26 cellular contexts compared by ENCODE assay signal in genomic region chr3:48415251-48415953, GRCh38. TPM values are rescaled to one million over a fixed set of nuclear protein-coding genes. Genes with fewer than 3 reads are reported as not detected.
DNase-seq lines count a peak whose midpoint lies in the region; ATAC-seq and TF ChIP-seq lines count a peak whose summit lies in the region.
"Had no signal": no experiment of that assay in that cellular context is flagged by ENCODE, and none has a peak within 500 bp of the region (broad histone marks: within the 10 kb centered on the region; RNA-seq: fewer than 3 reads in every experiment).

No MANE protein-coding gene starts in this region.

- H3K36me3 Mint-ChIP-seq in neural crest cell (ENCODE audit: low read depth), result peaks cover 2% of the 10 kb centered on the region
- H3K36me3 Mint-ChIP-seq: activated naive CD4-positive, alpha-beta T cell treated with anti-CD3 and anti-CD28 coated beads, Interleukin-2, amount 50 U/mL, for 72 hours; CD4-positive, CD25-positive, alpha-beta regulatory T cell; stimulated activated naive B cell treated with anti-CD40 and anti-IgM and Interleukin-4, amounts not matched to agents 10 μg/mL and 1 μg/mL and 100 μg/mL, for 72 hours had no signal

- H3K4me3 Mint-ChIP-seq in neural crest cell, result no peak overlapping the region
- H3K4me3 Mint-ChIP-seq: activated CD8-positive, alpha-beta T cell treated with anti-CD3 and anti-CD28 coated beads for 36 hours; activated T-cell treated with anti-CD3 and anti-CD28 coated beads, Interleukin-2, amount 50 U/mL, for 72 hours; CD4-positive, CD25-positive, alpha-beta regulatory T cell; nephron; stimulated activated naive B cell treated with anti-CD40 and anti-IgM and Interleukin-4, amounts not matched to agents 10 μg/mL and 1 μg/mL and 100 μg/mL, for 72 hours had no signal

- no peaks in the 10 kb centered on the region for H3K27me3 ChIP-seq in DOHH2 (ENCODE audit: control insufficient read depth, low read length)
- H3K27me3 ChIP-seq in tibial nerve, result no peaks in the 10 kb centered on the region
- H3K27me3 ChIP-seq in BE2C, result no peaks in the 10 kb centered on the region
- H3K27me3 ChIP-seq: breast epithelium, heart left ventricle had no signal

- no peaks in the 10 kb centered on the region for H3K79me2 ChIP-seq in DOHH2 (ENCODE audit: control insufficient read depth, low read length)

- no peak overlapping the region for H3K27ac Mint-ChIP-seq in neural crest cell (ENCODE audit: unreplicated experiment)
- H3K27ac Mint-ChIP-seq: activated CD8-positive, alpha-beta T cell treated with anti-CD3 and anti-CD28 coated beads for 36 hours; activated naive CD4-positive, alpha-beta T cell treated with anti-CD3 and anti-CD28 coated beads, Interleukin-2, amount 50 U/mL, for 72 hours; activated T-cell treated with anti-CD3 and anti-CD28 coated beads, Interleukin-2, amount 50 U/mL, for 72 hours; CD4-positive, CD25-positive, alpha-beta regulatory T cell; nephron; stimulated activated naive B cell treated with anti-CD40 and anti-IgM and Interleukin-4, amounts not matched to agents 10 μg/mL and 1 μg/mL and 100 μg/mL, for 72 hours had no signal

- H3K36me3 ChIP-seq in DOHH2 (ENCODE audit: control insufficient read depth, low read length) (no peaks in the 10 kb centered on the region), tibial nerve (peaks cover 6 to 100% (median 11%) of the 10 kb centered on the region in 3 donors), BE2C (no peaks in the 10 kb centered on the region)

- no peaks in the 10 kb centered on the region for H3K9me3 Mint-ChIP-seq in neural crest cell
- H3K9me3 Mint-ChIP-seq: activated CD8-positive, alpha-beta T cell treated with anti-CD3 and anti-CD28 coated beads for 36 hours; activated naive CD4-positive, alpha-beta T cell treated with anti-CD3 and anti-CD28 coated beads, Interleukin-2, amount 50 U/mL, for 72 hours; activated T-cell treated with anti-CD3 and anti-CD28 coated beads, Interleukin-2, amount 50 U/mL, for 72 hours; nephron; stimulated activated naive B cell treated with anti-CD40 and anti-IgM and Interleukin-4, amounts not matched to agents 10 μg/mL and 1 μg/mL and 100 μg/mL, for 72 hours had no signal

- no peaks in the 10 kb centered on the region for H3K9me2 ChIP-seq in DOHH2 (replicated peaks; ENCODE audit: control insufficient read depth, low read length)

- no peaks in the 10 kb centered on the region for H4K20me1 ChIP-seq in DOHH2 (ENCODE audit: control insufficient read depth, insufficient read depth, low read depth, low read length)

- H3K4me3 ChIP-seq in DOHH2 (ENCODE audit: low read length) (no peak overlapping the region), NB4 (ENCODE audit: low read depth, low read length) (no peak overlapping the region), tibial nerve (no peak overlapping the region), BE2C (ENCODE audit: low read depth, low read length) (no peak overlapping the region)
- H3K4me3 ChIP-seq: breast epithelium, heart left ventricle had no signal

- TF ChIP-seq POLR2A in NB4 (IDR thresholded peaks at IDR 0.05; ENCODE audit: extremely low read depth, insufficient read length), result no peak
- no peak for TF ChIP-seq POLR2A in tibial nerve (IDR thresholded peaks at IDR 0.05)

- intact Hi-C loops in left colon (cut with DNase I, micrococcal nuclease), result no loop called here

- no peaks in the 10 kb centered on the region for H3K9me3 ChIP-seq in DOHH2 (ENCODE audit: control insufficient read depth, insufficient read depth, low read length)
- no peaks in the 10 kb centered on the region for H3K9me3 ChIP-seq in tibial nerve
- H3K9me3 ChIP-seq in BE2C, result no peaks in the 10 kb centered on the region
- H3K9me3 ChIP-seq: breast epithelium, heart left ventricle had no signal

- DNase-seq in NB4 (ENCODE audit: low read depth) (no peak), neural crest cell (ENCODE audit: low read depth, low spot score) (no peak), NCI-H187 (lab: John Stamatoyannopoulos, UW) (no peak), tibial nerve (ENCODE audit: low spot score in 2 of 2) (no peak), BE2C (no peak), left colon (no peak)
- DNase-seq: activated CD4-positive, CD25-positive, alpha-beta regulatory T cell; activated CD8-positive, alpha-beta T cell treated with anti-CD3 and anti-CD28 coated beads for 36 hours; activated T-cell treated with anti-CD3 and anti-CD28 coated beads, Interleukin-2, amount 50 U/mL, for 72 hours; CD4-positive, CD25-positive, alpha-beta regulatory T cell; DMS79 treated with DMSO at 0.1 percent for 48 hours; KG1; NCI-H1048; NCI-H2107; NCI-H526 treated with DMSO at 0.1 percent for 48 hours; stimulated activated naive B cell treated with anti-CD40 and anti-IgM and Interleukin-4, amounts not matched to agents 10 μg/mL and 1 μg/mL and 100 μg/mL, for 72 hours; T-helper 2 cell had no signal

- no peak for ATAC-seq in left colon
- ATAC-seq: activated CD8-positive, alpha-beta T cell treated with anti-CD3 and anti-CD28 coated beads for 36 hours; activated naive CD4-positive, alpha-beta T cell treated with anti-CD3 and anti-CD28 coated beads, Interleukin-2, amount 50 U/mL, for 72 hours; activated T-cell treated with anti-CD3 and anti-CD28 coated beads, Interleukin-2, amount 50 U/mL, for 72 hours; heart left ventricle; stimulated activated naive B cell treated with anti-CD40 and anti-IgM and Interleukin-4, amounts not matched to agents 10 μg/mL and 1 μg/mL and 100 μg/mL, for 72 hours had no signal

- TF ChIP-seq CTCF in DOHH2 (IDR thresholded peaks at IDR 0.05; ENCODE audit: low read depth, low read length, poor library complexity, severe bottlenecking) (peak; percentile 21), NB4 (IDR thresholded peaks at IDR 0.05; ENCODE audit: low read depth, low read length) (peak; percentile 4), neural crest cell (conservative IDR thresholded peaks at IDR 0.05) (peak; percentile 14), tibial nerve (IDR thresholded peaks at IDR 0.05) (no peak), BE2C (IDR thresholded peaks at IDR 0.05; ENCODE audit: low read depth, low read length) (no peak)

- TF ChIP-seq EP300 in tibial nerve (IDR thresholded peaks at IDR 0.05), result no peak

- no peaks in the 10 kb centered on the region for H3K4me1 Mint-ChIP-seq in neural crest cell
- H3K4me1 Mint-ChIP-seq: CD4-positive, CD25-positive, alpha-beta regulatory T cell; nephron; stimulated activated naive B cell treated with anti-CD40 and anti-IgM and Interleukin-4, amounts not matched to agents 10 μg/mL and 1 μg/mL and 100 μg/mL, for 72 hours had no signal

- H3K4me2 ChIP-seq in DOHH2 (ENCODE audit: low read length), result no peak overlapping the region

- H3K27ac ChIP-seq in DOHH2 (ENCODE audit: low read depth, low read length) (no peak overlapping the region), cingulate gyrus (ENCODE audit: low read depth, low read length) (peak overlapping the region; percentile 51), tibial nerve (peak overlapping the region in 1 of 4 donors; percentile 62)
- H3K27ac ChIP-seq: breast epithelium had no signal

- H3K27me3 Mint-ChIP-seq in neural crest cell (ENCODE audit: low read depth), result no peaks in the 10 kb centered on the region
- H3K27me3 Mint-ChIP-seq: activated CD8-positive, alpha-beta T cell treated with anti-CD3 and anti-CD28 coated beads for 36 hours; CD4-positive, CD25-positive, alpha-beta regulatory T cell; stimulated activated naive B cell treated with anti-CD40 and anti-IgM and Interleukin-4, amounts not matched to agents 10 μg/mL and 1 μg/mL and 100 μg/mL, for 72 hours had no signal

- no peaks in the 10 kb centered on the region for H3F3A ChIP-seq in DOHH2 (ENCODE audit: control insufficient read depth, insufficient read depth)

- WGBS in tibial nerve, 2 donors, result 85 to 89% methylated on average over 17 to 24 of the region's 24 CpGs

- H3K4me1 ChIP-seq in DOHH2 (ENCODE audit: control insufficient read depth, low read length) (no peaks in the 10 kb centered on the region), tibial nerve (peaks cover 0 to 5% (median 0%) of the 10 kb centered on the region in 4 donors), BE2C (no peaks in the 10 kb centered on the region)
- H3K4me1 ChIP-seq: breast epithelium, heart left ventricle had no signal

RNA-seq across cellular contexts. Expression of gene PLXNB1, which starts 14.5 kb away (rescaled TPM):
- total RNA-seq in neural crest cell (161 and 180 TPM in 2 replicates), tibial nerve (100 to 1,000 TPM; 216 to 379 (median 339) TPM), left colon (100 to 1,000 TPM in 1 of 2 donors, 10 to 100 TPM in 1; 91.1 to 114 TPM)
- 24.9 TPM for polyA plus RNA-seq in BE2C (2012; ENCODE audit: insufficient read depth, insufficient read length, low read depth)

RNA-seq across cellular contexts. Expression of gene CCDC51, which starts 24.5 kb away (rescaled TPM):
- total RNA-seq in neural crest cell (12.4 TPM in 2 replicates), tibial nerve (10 to 100 TPM; 23.4 to 33.3 (median 29.2) TPM), left colon (10 to 100 TPM; 13.3 to 21.2 TPM)
- polyA plus RNA-seq in BE2C (2012; ENCODE audit: insufficient read depth, insufficient read length, low read depth), result 33.3 TPM

RNA-seq across cellular contexts. Expression of gene TMA7, which starts 24.7 kb away (rescaled TPM):
- total RNA-seq in neural crest cell, result 309 and 318 TPM in 2 replicates
- total RNA-seq in tibial nerve, result 100 to 1,000 TPM; 212 to 380 (median 291) TPM
- 249 TPM for polyA plus RNA-seq in BE2C (2012; ENCODE audit: insufficient read depth, insufficient read length, low read depth)
- total RNA-seq in left colon, result 100 to 1,000 TPM; 165 to 192 TPM

RNA-seq across cellular contexts. Expression of gene ATRIP, which starts 31.1 kb away (rescaled TPM):
- total RNA-seq in neural crest cell, result 21.8 and 22.1 TPM in 2 replicates
- 10 to 100 TPM in 2 of 4 donors, 1 to 10 TPM in 2; 7.5 to 10.5 (median 9.3) TPM for total RNA-seq in tibial nerve
- polyA plus RNA-seq in BE2C (2012; ENCODE audit: insufficient read depth, insufficient read length, low read depth), result 9.0 TPM
- 1 to 10 TPM; 3.8 to 4.4 TPM for total RNA-seq in left colon

RNA-seq across cellular contexts. Expression of gene FBXW12, which starts 43.4 kb away (rescaled TPM):
- total RNA-seq in neural crest cell, result 0.44 and 0.68 TPM in 2 replicates
- total RNA-seq in tibial nerve, result not detected
- polyA plus RNA-seq in BE2C (2012; ENCODE audit: insufficient read depth, insufficient read length, low read depth), result 0.37 TPM
- not detected for total RNA-seq in left colon
- total RNA-seq: activated CD8-positive, alpha-beta T cell treated with anti-CD3 and anti-CD28 coated beads for 36 hours; activated naive CD4-positive, alpha-beta T cell treated with anti-CD3 and anti-CD28 coated beads, Interleukin-2, amount 50 U/mL, for 72 hours; activated T-cell treated with anti-CD3 and anti-CD28 coated beads, Interleukin-2, amount 50 U/mL, for 72 hours; CD4-positive, CD25-positive, alpha-beta regulatory T cell; heart left ventricle; renal cortical epithelial cell had no signal
- polyA plus RNA-seq: AG04450; CD4-positive, CD25-positive, alpha-beta regulatory T cell; heart left ventricle; urinary bladder had no signal

Comparison
In these comparisons a context has a peak if more than half of its experiments do, and no peak if none do; other contexts are left out.
1. CTCF ChIP-seq: peak in DOHH2 (single experiment), NB4 (single experiment) and neural crest cell (single experiment); none in tibial nerve (0 of 5) and BE2C (single experiment).